Comparison of ENCODE assay signal across 16 cellular contexts in the genomic region with DNA sequence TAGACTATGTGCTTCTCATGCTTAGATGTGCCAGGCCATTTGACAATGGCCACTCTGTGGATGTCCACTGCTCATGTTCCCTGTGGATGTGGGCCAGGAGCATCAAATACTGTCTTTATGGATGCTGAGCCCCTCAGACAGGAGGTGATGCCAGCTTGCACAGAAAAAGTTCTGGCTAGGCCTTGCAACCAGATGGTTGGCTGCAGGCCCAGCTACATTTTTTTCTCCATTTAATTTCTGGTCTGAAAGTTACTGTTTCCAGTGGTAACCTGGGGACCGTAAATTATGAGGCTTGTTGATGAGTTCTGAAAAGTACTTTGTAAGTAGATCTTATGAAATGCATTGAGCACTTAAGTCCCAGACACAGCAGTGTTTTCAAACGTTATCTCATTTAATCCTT.
DNase-seq lines count a peak whose midpoint lies in the region; ATAC-seq and TF ChIP-seq lines count a peak whose summit lies in the region.
"Had no signal": no experiment of that assay in that cellular context is flagged by ENCODE, and none has a peak within 500 bp of the region (broad histone marks: within the 10 kb centered on the region; RNA-seq: fewer than 3 reads in every experiment).

No MANE protein-coding gene starts in this region.

- TF ChIP-seq CTCF in mucosa of descending colon (IDR thresholded peaks at IDR 0.05), result no peak

- intact Hi-C loops in head of caudate nucleus (cut with DNase I), result no loop called here
- intact Hi-C loops in mucosa of descending colon (cut with DNase I, micrococcal nuclease), result no loop called here

- ATAC-seq in GM19324 (IDR thresholded peaks at IDR 0.05; ENCODE audit: low FRiP score, unreplicated experiment), result no peak
- ATAC-seq in GM21526 (IDR thresholded peaks at IDR 0.05; ENCODE audit: low FRiP score, unreplicated experiment), result no peak
- ATAC-seq in mucosa of descending colon, result no peak
- no peak for ATAC-seq in GM21381 (IDR thresholded peaks at IDR 0.05; ENCODE audit: unreplicated experiment)
- ATAC-seq: CD8-positive, alpha-beta T cell; Panc1 had no signal

- DNase-seq in NCI-H2171 treated with DMSO at 0.1 percent for 48 hours (lab: John Stamatoyannopoulos, UW) (peak; percentile 67), astrocyte of the hippocampus (ENCODE audit: low read depth, low spot score) (peak; percentile 9), head of caudate nucleus (peak in 37 of 42 donors; percentile 1 to 69 (median 28)), mucosa of descending colon (no peak)
- DNase-seq: CD8-positive, alpha-beta T cell; IMR-90; NCI-H1417 treated with DMSO at 0.1 percent for 48 hours; NCI-H2081 treated with DMSO at 0.1 percent for 48 hours; NCI-H226; NCI-H748 treated with DMSO at 0.1 percent for 48 hours; SHP77 had no signal

- H3K36me3 ChIP-seq in mucosa of descending colon (ENCODE audit: low read depth), result no peaks in the 10 kb centered on the region
- H3K36me3 ChIP-seq: HAP-1 had no signal

- no peaks in the 10 kb centered on the region for H3K4me1 ChIP-seq in mucosa of descending colon (ENCODE audit: low read depth)

- H3K9me3 ChIP-seq in mucosa of descending colon, result no peaks in the 10 kb centered on the region
- H3K9me3 ChIP-seq: HAP-1 had no signal

- H3K4me3 ChIP-seq in mucosa of descending colon, result no peak overlapping the region
- H3K4me3 ChIP-seq: HAP-1 had no signal

Comparison
In these comparisons a context has a peak if more than half of its experiments do, and no peak if none do; other contexts are left out.
1. DNase-seq: peak in NCI-H2171 treated with DMSO at 0.1 percent for 48 hours (single experiment), astrocyte of the hippocampus (single experiment) and head of caudate nucleus (37 of 42); none in mucosa of descending colon (0 of 3).